Comparison of ENCODE assay signal across 15 cellular contexts in the genomic region with DNA sequence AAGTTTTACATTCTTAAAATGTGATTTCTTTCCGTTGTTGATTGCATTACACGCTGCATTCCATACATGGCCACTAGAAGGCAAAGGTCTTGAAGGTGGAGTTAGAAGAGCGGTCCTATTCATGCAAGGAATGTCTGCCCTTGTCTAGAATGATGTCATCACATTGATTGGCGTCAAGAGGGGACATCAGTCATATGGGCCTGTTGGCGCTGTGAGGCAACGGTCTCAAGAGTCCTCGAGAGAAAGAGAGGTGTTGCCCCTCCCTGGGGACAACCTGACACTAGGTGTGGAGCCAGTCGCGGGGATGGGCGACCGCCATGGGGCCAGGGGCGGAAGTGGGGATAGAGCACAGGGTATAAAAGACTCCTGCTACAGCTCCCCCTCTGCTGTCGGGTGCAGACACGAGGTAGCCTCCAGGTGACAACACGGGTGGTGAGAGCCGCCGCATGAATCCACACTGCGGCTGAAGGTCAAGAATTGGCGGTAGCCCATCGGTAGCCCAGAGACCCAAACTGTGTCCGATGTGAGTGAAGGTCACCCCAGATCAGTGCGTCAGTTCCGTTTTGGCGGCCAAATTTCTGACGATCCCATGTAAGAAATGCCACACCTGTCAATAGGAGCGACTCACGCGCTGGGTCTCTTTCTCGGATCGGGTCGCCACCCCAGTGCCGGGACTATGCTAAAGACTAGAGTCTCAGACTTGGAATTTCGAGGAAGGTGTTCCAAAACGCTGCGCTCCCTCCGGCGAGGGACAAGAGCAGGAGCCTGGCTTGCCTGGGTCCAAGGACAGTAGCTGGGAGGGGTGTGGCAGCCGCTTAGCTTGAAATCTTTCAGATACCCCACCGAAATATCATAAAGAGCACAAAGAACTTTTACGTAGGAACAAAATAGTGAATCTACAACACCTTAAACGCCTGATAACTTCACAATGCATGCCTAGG.
DNase-seq lines count a peak whose midpoint lies in the region; ATAC-seq and TF ChIP-seq lines count a peak whose summit lies in the region.
"Had no signal": no experiment of that assay in that cellular context is flagged by ENCODE, and none has a peak within 500 bp of the region (broad histone marks: within the 10 kb centered on the region; RNA-seq: fewer than 3 reads in every experiment).

No MANE protein-coding gene starts in this region.

- peak overlapping the region; percentile 34 for H3K4me3 Mint-ChIP-seq in activated CD8-positive, alpha-beta T cell treated with anti-CD3 and anti-CD28 coated beads for 36 hours
- no peak overlapping the region for H3K4me3 Mint-ChIP-seq in activated CD8-positive, alpha-beta T cell treated with anti-CD3 and anti-CD28 coated beads, Interleukin-2, amount 10 ng/mL, durations not matched to agents 7 days and 5 days
- H3K4me3 Mint-ChIP-seq: activated B cell treated with CpG ODN at 0.5 μM for 24 hours; natural killer cell treated with Interleukin-12 subunit alpha and Interleukin-12 subunit beta and Interleukin-15 and Interleukin-18, amount 100 ng/mL, for 72 hours had no signal

- ATAC-seq in activated CD8-positive, alpha-beta T cell treated with anti-CD3 and anti-CD28 coated beads for 36 hours, result peak; percentile 45
- no peak for ATAC-seq in activated CD8-positive, alpha-beta T cell treated with anti-CD3 and anti-CD28 coated beads, Interleukin-2, amount 10 ng/mL, durations not matched to agents 7 days and 5 days
- no peak for ATAC-seq in HG02938 (IDR thresholded peaks at IDR 0.05; ENCODE audit: unreplicated experiment)
- ATAC-seq: Right ventricle myocardium inferior had no signal

- CTCF ChIA-PET in activated CD8-positive, alpha-beta T cell treated with anti-CD3 and anti-CD28 coated beads for 36 hours (lab: Charles Lee), result no interaction called here
- CTCF ChIA-PET in activated CD8-positive, alpha-beta T cell treated with anti-CD3 and anti-CD28 coated beads, Interleukin-2, amount 10 ng/mL, durations not matched to agents 7 days and 5 days (lab: Charles Lee), result no interaction called here

- TF ChIP-seq CTCF in activated CD8-positive, alpha-beta T cell treated with anti-CD3 and anti-CD28 coated beads for 36 hours (IDR thresholded peaks at IDR 0.05), result peak; percentile 16
- peak; percentile 42 for TF ChIP-seq CTCF in epithelial cell of esophagus (IDR thresholded peaks at IDR 0.05; ENCODE audit: insufficient read depth, low read depth, low read length, missing control alignments)
- TF ChIP-seq CTCF in retinal pigment epithelial cell (conservative IDR thresholded peaks at IDR 0.05; ENCODE audit: low read depth, low read length), result peak; percentile 12

- intact Hi-C loops in activated CD8-positive, alpha-beta T cell treated with anti-CD3 and anti-CD28 coated beads for 36 hours (cut with micrococcal nuclease), result no loop called here

- H3K27me3 Mint-ChIP-seq in activated CD8-positive, alpha-beta T cell treated with anti-CD3 and anti-CD28 coated beads for 36 hours, result peaks cover 55% of the 10 kb centered on the region
- peaks cover 44% of the 10 kb centered on the region for H3K27me3 Mint-ChIP-seq in activated CD8-positive, alpha-beta T cell treated with anti-CD3 and anti-CD28 coated beads, Interleukin-2, amount 10 ng/mL, durations not matched to agents 7 days and 5 days (ENCODE audit: low read depth)

- POLR2A ChIA-PET in activated CD8-positive, alpha-beta T cell treated with anti-CD3 and anti-CD28 coated beads for 36 hours (lab: Charles Lee), result no interaction called here
- POLR2A ChIA-PET in activated CD8-positive, alpha-beta T cell treated with anti-CD3 and anti-CD28 coated beads, Interleukin-2, amount 10 ng/mL, durations not matched to agents 7 days and 5 days (lab: Charles Lee), result no interaction called here

- peaks cover 6% of the 10 kb centered on the region for H3K4me1 Mint-ChIP-seq in activated CD8-positive, alpha-beta T cell treated with anti-CD3 and anti-CD28 coated beads for 36 hours (ENCODE audit: low read depth)
- peaks cover 7% of the 10 kb centered on the region for H3K4me1 Mint-ChIP-seq in activated CD8-positive, alpha-beta T cell treated with anti-CD3 and anti-CD28 coated beads, Interleukin-2, amount 10 ng/mL, durations not matched to agents 7 days and 5 days (ENCODE audit: low read depth)

- peaks cover 2% of the 10 kb centered on the region for H3K9me3 Mint-ChIP-seq in activated CD8-positive, alpha-beta T cell treated with anti-CD3 and anti-CD28 coated beads for 36 hours
- no peaks in the 10 kb centered on the region for H3K9me3 Mint-ChIP-seq in activated CD8-positive, alpha-beta T cell treated with anti-CD3 and anti-CD28 coated beads, Interleukin-2, amount 10 ng/mL, durations not matched to agents 7 days and 5 days (ENCODE audit: insufficient read depth)
- H3K9me3 Mint-ChIP-seq: activated B cell treated with CpG ODN at 0.5 μM for 24 hours; natural killer cell treated with Interleukin-12 subunit alpha and Interleukin-12 subunit beta and Interleukin-15 and Interleukin-18, amount 100 ng/mL, for 72 hours had no signal

- peak overlapping the region; percentile 25 for H3K4me3 ChIP-seq in epithelial cell of esophagus (ENCODE audit: low read length)
- H3K4me3 ChIP-seq in retinal pigment epithelial cell (ENCODE audit: low read length), result no peak overlapping the region

- no peak for DNase-seq in activated CD8-positive, alpha-beta T cell treated with anti-CD3 and anti-CD28 coated beads for 36 hours
- no peak for DNase-seq in activated CD8-positive, alpha-beta T cell treated with anti-CD3 and anti-CD28 coated beads, Interleukin-2, amount 10 ng/mL, durations not matched to agents 7 days and 5 days
- DNase-seq in NCI-H748 (lab: John Stamatoyannopoulos, UW; ENCODE audit: unreplicated experiment), result peak; percentile 79
- peak; percentile 44 for DNase-seq in epithelial cell of esophagus (ENCODE audit: low read depth)
- DNase-seq in retinal pigment epithelial cell (ENCODE audit: low read depth), result no peak
- DNase-seq in SK-N-DZ (ENCODE audit: low spot score), result no peak
- no peak for DNase-seq in Ammon's horn (ENCODE audit: low spot score)
- DNase-seq: activated B cell treated with CpG ODN at 0.5 μM for 24 hours; activated gamma-delta T cell treated with Interleukin-2 at 50 U/mL for 16 hours; DMS79 treated with DMSO at 0.1 percent for 48 hours; effector CD4-positive, alpha-beta T cell; immature natural killer cell had no signal

- H3K27ac Mint-ChIP-seq in activated CD8-positive, alpha-beta T cell treated with anti-CD3 and anti-CD28 coated beads for 36 hours, result no peak overlapping the region
- H3K27ac Mint-ChIP-seq in activated CD8-positive, alpha-beta T cell treated with anti-CD3 and anti-CD28 coated beads, Interleukin-2, amount 10 ng/mL, durations not matched to agents 7 days and 5 days, result no peak overlapping the region
- H3K27ac Mint-ChIP-seq: activated B cell treated with CpG ODN at 0.5 μM for 24 hours; immature natural killer cell; natural killer cell treated with Interleukin-12 subunit alpha and Interleukin-12 subunit beta and Interleukin-15 and Interleukin-18, amount 100 ng/mL, for 72 hours had no signal

- H3K36me3 Mint-ChIP-seq in activated CD8-positive, alpha-beta T cell treated with anti-CD3 and anti-CD28 coated beads for 36 hours (ENCODE audit: low read depth), result no peaks in the 10 kb centered on the region
- no peaks in the 10 kb centered on the region for H3K36me3 Mint-ChIP-seq in activated CD8-positive, alpha-beta T cell treated with anti-CD3 and anti-CD28 coated beads, Interleukin-2, amount 10 ng/mL, durations not matched to agents 7 days and 5 days (ENCODE audit: low read depth)
- H3K36me3 Mint-ChIP-seq: immature natural killer cell; natural killer cell treated with Interleukin-12 subunit alpha and Interleukin-12 subunit beta and Interleukin-15 and Interleukin-18, amount 100 ng/mL, for 72 hours had no signal

Comparison
In these comparisons a context has a peak if more than half of its experiments do, and no peak if none do; other contexts are left out.
1. DNase-seq: peak in NCI-H748 (single experiment) and epithelial cell of esophagus (single experiment); none in activated CD8-positive, alpha-beta T cell treated with anti-CD3 and anti-CD28 coated beads for 36 hours (single experiment), activated CD8-positive, alpha-beta T cell treated with anti-CD3 and anti-CD28 coated beads, Interleukin-2, amount 10 ng/mL, durations not matched to agents 7 days and 5 days (single experiment), retinal pigment epithelial cell (single experiment), SK-N-DZ (single experiment) and Ammon's horn (single experiment).
2. Peak in every context shown above with its lines, with median percentiles within 50 percentile points of each other: CTCF ChIP-seq.